1 cellular context compared by ENCODE assay signal in the genomic region with DNA sequence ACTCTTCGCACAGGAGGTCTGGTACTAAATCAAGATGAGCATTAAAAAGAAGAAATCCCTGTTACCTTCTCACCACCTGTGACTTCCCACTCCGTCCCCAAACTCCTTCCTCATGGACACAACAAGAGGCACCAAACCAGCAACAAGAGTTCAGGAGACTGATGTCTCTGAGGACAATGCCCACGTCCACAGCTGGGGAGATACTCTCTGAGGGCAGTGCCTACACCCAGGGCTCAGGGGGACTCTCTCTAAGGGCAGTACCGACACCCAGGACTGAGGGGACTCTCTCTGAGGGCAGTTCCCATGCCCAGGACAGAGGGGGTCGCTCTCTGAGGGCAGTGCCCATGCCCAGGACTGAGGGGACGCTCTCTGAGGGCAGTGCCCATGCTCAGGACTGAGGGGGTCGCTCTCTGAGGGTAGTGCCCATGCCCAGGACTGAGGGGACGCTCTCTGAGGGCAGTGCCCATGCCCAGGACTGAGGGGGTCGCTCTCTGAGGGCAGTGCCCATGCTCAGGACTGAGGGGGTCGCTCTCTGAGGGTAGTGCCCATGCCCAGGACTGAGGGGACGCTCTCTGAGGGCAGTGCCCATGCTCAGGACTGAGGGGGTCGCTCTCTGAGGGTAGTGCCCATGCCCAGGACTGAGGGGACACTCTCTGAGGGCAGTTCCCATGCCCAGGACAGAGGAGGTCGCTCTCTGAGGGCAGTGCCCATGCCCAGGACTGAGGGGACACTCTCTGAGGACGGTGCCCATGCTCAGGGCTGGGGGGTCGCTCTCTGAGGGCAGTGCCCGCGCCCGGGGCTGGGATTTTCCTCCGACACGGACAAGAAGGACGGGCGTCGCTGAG.
TF ChIP-seq lines count a peak whose summit lies in the region.

No MANE protein-coding gene starts in this region.

TF ChIP-seq in HEK293, 187 proteins besides CTCF, POLR2A, EP300 and RAD21:
- TF ChIP-seq SCRT2 (tag by site-specific recombination; IDR thresholded peaks at IDR 0.05): peak; percentile 37; the same call in 1 of the 2 replicates
